Comparison of ENCODE assay signal across 23 cellular contexts in genomic region chr11:17585911-17586695, GRCh38. TPM values are rescaled to one million over a fixed set of nuclear protein-coding genes. Genes with fewer than 3 reads are reported as not detected.
DNase-seq lines count a peak whose midpoint lies in the region; ATAC-seq and TF ChIP-seq lines count a peak whose summit lies in the region.
"Had no signal": no experiment of that assay in that cellular context is flagged by ENCODE, and none has a peak within 500 bp of the region (broad histone marks: within the 10 kb centered on the region; RNA-seq: fewer than 3 reads in every experiment).

No MANE protein-coding gene starts in this region.

- H3K4me2 ChIP-seq in osteoblast (ENCODE audit: insufficient read depth, low read length) = no peak overlapping the region
- H3K4me2 ChIP-seq in neuronal stem cell (ENCODE audit: insufficient read depth, low read length, poor library complexity, severe bottlenecking) = no peak overlapping the region
- H3K4me2 ChIP-seq: BLaER1 had no signal

- POLR2A ChIA-PET in activated CD8-positive, alpha-beta T cell treated with anti-CD3 and anti-CD28 coated beads, Interleukin-2, amount 10 ng/mL, durations not matched to agents 7 days and 5 days (lab: Charles Lee) = no interaction called here

- no peak overlapping the region for H3K9ac ChIP-seq in neuronal stem cell (ENCODE audit: low read depth, low read length, poor library complexity)
- H3K9ac ChIP-seq: BLaER1 had no signal

- no peaks in the 10 kb centered on the region for H3K36me3 Mint-ChIP-seq in natural killer cell
- H3K36me3 Mint-ChIP-seq in natural killer cell treated with Interleukin-12 subunit alpha and Interleukin-12 subunit beta and Interleukin-15 and Interleukin-18, amount 100 ng/mL, for 72 hours = no peaks in the 10 kb centered on the region
- H3K36me3 Mint-ChIP-seq in activated CD8-positive, alpha-beta T cell treated with anti-CD3 and anti-CD28 coated beads, Interleukin-2, amount 10 ng/mL, durations not matched to agents 7 days and 5 days (ENCODE audit: low read depth) = no peaks in the 10 kb centered on the region

- no peak overlapping the region for H3K4ac ChIP-seq in neuronal stem cell (ENCODE audit: low read length)

- no peak overlapping the region for H4K91ac ChIP-seq in neuronal stem cell (ENCODE audit: low read depth, low read length, poor library complexity)

- H2BK12ac ChIP-seq in neuronal stem cell (ENCODE audit: low read length) = no peak overlapping the region

- TF ChIP-seq CTCF in natural killer cell (IDR thresholded peaks at IDR 0.05) = no peak
- no peak for TF ChIP-seq CTCF in osteoblast (IDR thresholded peaks at IDR 0.05; ENCODE audit: extremely low read depth, low read depth, low read length)

- H3K23ac ChIP-seq in neuronal stem cell (ENCODE audit: low read depth, low read length, poor library complexity) = no peak overlapping the region

- CTCF ChIA-PET in activated CD8-positive, alpha-beta T cell treated with anti-CD3 and anti-CD28 coated beads, Interleukin-2, amount 10 ng/mL, durations not matched to agents 7 days and 5 days (lab: Charles Lee) = no interaction called here

- no peaks in the 10 kb centered on the region for H3K79me2 ChIP-seq in osteoblast (ENCODE audit: insufficient read depth, low read length)

- H4K20me1 ChIP-seq in osteoblast (ENCODE audit: insufficient read depth, low read length) = peaks cover 3% of the 10 kb centered on the region
- H4K20me1 ChIP-seq: BLaER1 had no signal

- no peak overlapping the region for H3K14ac ChIP-seq in neuronal stem cell (ENCODE audit: low read length)

- H3K36me3 ChIP-seq in osteoblast (ENCODE audit: insufficient read depth, low read length) (no peaks in the 10 kb centered on the region), neuronal stem cell (replicated peaks in 1 of 2; ENCODE audit: control insufficient read depth in 2 of 2, insufficient read depth in 2 of 2, low read length in 2 of 2) (no peaks in the 10 kb centered on the region)
- H3K36me3 ChIP-seq: BLaER1, Peyer's patch had no signal

- ATAC-seq in natural killer cell = no peak
- ATAC-seq in natural killer cell treated with Interleukin-12 subunit alpha and Interleukin-12 subunit beta and Interleukin-15 and Interleukin-18, amount 100 ng/mL, for 72 hours = no peak
- ATAC-seq in esophagus mucosa = peak; percentile 11
- ATAC-seq in activated CD8-positive, alpha-beta T cell treated with anti-CD3 and anti-CD28 coated beads, Interleukin-2, amount 10 ng/mL, durations not matched to agents 7 days and 5 days = no peak
- ATAC-seq: Right ventricle myocardium inferior had no signal

- no peak overlapping the region for H2AFZ ChIP-seq in osteoblast (ENCODE audit: low read length)
- no peak overlapping the region for H2AFZ ChIP-seq in neuronal stem cell (ENCODE audit: low read length)

- no peaks in the 10 kb centered on the region for H3K9me3 Mint-ChIP-seq in natural killer cell
- no peaks in the 10 kb centered on the region for H3K9me3 Mint-ChIP-seq in natural killer cell treated with Interleukin-12 subunit alpha and Interleukin-12 subunit beta and Interleukin-15 and Interleukin-18, amount 100 ng/mL, for 72 hours
- no peaks in the 10 kb centered on the region for H3K9me3 Mint-ChIP-seq in activated CD8-positive, alpha-beta T cell treated with anti-CD3 and anti-CD28 coated beads, Interleukin-2, amount 10 ng/mL, durations not matched to agents 7 days and 5 days (ENCODE audit: insufficient read depth)
- H3K9me3 Mint-ChIP-seq: CD4-positive, alpha-beta T cell had no signal

- H3K4me1 Mint-ChIP-seq in natural killer cell = no peaks in the 10 kb centered on the region
- H3K4me1 Mint-ChIP-seq in natural killer cell treated with Interleukin-12 subunit alpha and Interleukin-12 subunit beta and Interleukin-15 and Interleukin-18, amount 100 ng/mL, for 72 hours (ENCODE audit: low read depth in 2 of 2) = no peaks in the 10 kb centered on the region
- H3K4me1 Mint-ChIP-seq in activated CD8-positive, alpha-beta T cell treated with anti-CD3 and anti-CD28 coated beads, Interleukin-2, amount 10 ng/mL, durations not matched to agents 7 days and 5 days (ENCODE audit: low read depth) = no peaks in the 10 kb centered on the region

- intact Hi-C loops in natural killer cell (cut with micrococcal nuclease) = no loop called here

- H3K27me3 ChIP-seq in osteoblast (ENCODE audit: insufficient read depth, low read length) = peaks cover 8% of the 10 kb centered on the region
- peaks cover 0 to 29% (median 0%) of the 10 kb centered on the region in 3 experiments for H3K27me3 ChIP-seq in neuronal stem cell (ENCODE audit: control insufficient read depth in 3 of 3, insufficient read depth in 3 of 3, low read depth in 1 of 3, low read length in 3 of 3)
- H3K27me3 ChIP-seq: BLaER1, Peyer's patch had no signal

- WGBS in neuronal stem cell (ENCODE audit: extremely low coverage in 2 of 2, insufficient read length in 2 of 2, insufficient replicate concordance in 1 of 2), 2 donors = no CpG with 5 or more reads among the region's 6 CpGs

- H3K27ac ChIP-seq in osteoblast (ENCODE audit: low read depth, low read length) = no peak overlapping the region
- no peak overlapping the region for H3K27ac ChIP-seq in neuronal stem cell (replicated peaks; ENCODE audit: low read length)
- H3K27ac ChIP-seq: BLaER1, Peyer's patch had no signal

- no peak overlapping the region for H3K4me3 Mint-ChIP-seq in natural killer cell
- H3K4me3 Mint-ChIP-seq in natural killer cell treated with Interleukin-12 subunit alpha and Interleukin-12 subunit beta and Interleukin-15 and Interleukin-18, amount 100 ng/mL, for 72 hours = no peak overlapping the region
- no peak overlapping the region for H3K4me3 Mint-ChIP-seq in activated CD8-positive, alpha-beta T cell treated with anti-CD3 and anti-CD28 coated beads, Interleukin-2, amount 10 ng/mL, durations not matched to agents 7 days and 5 days
- H3K4me3 Mint-ChIP-seq: CD4-positive, alpha-beta T cell had no signal

- H2AK5ac ChIP-seq in neuronal stem cell (ENCODE audit: low read depth, low read length) = no peak overlapping the region

- peaks cover 0 to 5% of the 10 kb centered on the region in 2 donors for H3K27me3 Mint-ChIP-seq in natural killer cell (ENCODE audit: low read depth in 2 of 2)
- peaks cover 11 to 21% of the 10 kb centered on the region in 2 donors for H3K27me3 Mint-ChIP-seq in natural killer cell treated with Interleukin-12 subunit alpha and Interleukin-12 subunit beta and Interleukin-15 and Interleukin-18, amount 100 ng/mL, for 72 hours
- peaks cover 16% of the 10 kb centered on the region for H3K27me3 Mint-ChIP-seq in activated CD8-positive, alpha-beta T cell treated with anti-CD3 and anti-CD28 coated beads, Interleukin-2, amount 10 ng/mL, durations not matched to agents 7 days and 5 days (ENCODE audit: low read depth)

- no peak overlapping the region for H2BK120ac ChIP-seq in neuronal stem cell (ENCODE audit: low read depth, low read length)

- no peaks in the 10 kb centered on the region for H3K79me1 ChIP-seq in neuronal stem cell (ENCODE audit: low read depth, low read length)

- H4K8ac ChIP-seq in neuronal stem cell (ENCODE audit: low read depth, low read length) = no peak overlapping the region

- H2BK15ac ChIP-seq in neuronal stem cell (ENCODE audit: low read length) = no peak overlapping the region

- H2BK5ac ChIP-seq in neuronal stem cell (ENCODE audit: low read length) = no peak overlapping the region

- H3K4me3 ChIP-seq in osteoblast (ENCODE audit: insufficient read depth, low read length) (no peak overlapping the region), neuronal stem cell (ENCODE audit: low read length in 2 of 2) (no peak overlapping the region)
- H3K4me3 ChIP-seq: BLaER1, Peyer's patch had no signal

- DNase-seq in natural killer cell (peak; percentile 11), osteoblast (ENCODE audit: insufficient read length, low spot score, missing footprints) (peak; percentile 26), neuronal stem cell (ENCODE audit: low spot score) (no peak)
- DNase-seq in natural killer cell treated with Interleukin-12 subunit alpha and Interleukin-12 subunit beta and Interleukin-15 and Interleukin-18, amount 100 ng/mL, for 72 hours (ENCODE audit: low spot score) = no peak
- no peak for DNase-seq in effector CD8-positive, alpha-beta T cell (lab: John Stamatoyannopoulos, UW)
- DNase-seq in activated CD8-positive, alpha-beta T cell treated with anti-CD3 and anti-CD28 coated beads, Interleukin-2, amount 10 ng/mL, durations not matched to agents 7 days and 5 days = no peak
- DNase-seq: CD4-positive, alpha-beta T cell; COR-L47; DMS79; H7; Kasumi-1; NCI-H1417; NCI-H1694 treated with DMSO at 0.1 percent for 48 hours; NCI-H2081 treated with DMSO at 0.1 percent for 48 hours; NCI-H446; NCI-H526 had no signal

- H3K9me3 ChIP-seq in osteoblast (ENCODE audit: low read depth, low read length) (no peaks in the 10 kb centered on the region), neuronal stem cell (replicated peaks in 1 of 2; ENCODE audit: control insufficient read depth in 2 of 2, insufficient read depth in 1 of 2, low read depth in 1 of 2, low read length in 2 of 2) (no peaks in the 10 kb centered on the region)
- H3K9me3 ChIP-seq: Peyer's patch had no signal

- no peak overlapping the region for H3K27ac Mint-ChIP-seq in natural killer cell
- no peak overlapping the region for H3K27ac Mint-ChIP-seq in natural killer cell treated with Interleukin-12 subunit alpha and Interleukin-12 subunit beta and Interleukin-15 and Interleukin-18, amount 100 ng/mL, for 72 hours
- no peak overlapping the region for H3K27ac Mint-ChIP-seq in activated CD8-positive, alpha-beta T cell treated with anti-CD3 and anti-CD28 coated beads, Interleukin-2, amount 10 ng/mL, durations not matched to agents 7 days and 5 days
- H3K27ac Mint-ChIP-seq: CD4-positive, alpha-beta T cell had no signal

- no peak overlapping the region for H3K18ac ChIP-seq in neuronal stem cell (ENCODE audit: low read length)

- H3K4me1 ChIP-seq in osteoblast (ENCODE audit: insufficient read depth, low read length) (no peaks in the 10 kb centered on the region), neuronal stem cell (ENCODE audit: control insufficient read depth in 2 of 2, insufficient read depth in 1 of 2, low read depth in 1 of 2, low read length in 2 of 2) (no peaks in the 10 kb centered on the region)
- H3K4me1 ChIP-seq: BLaER1, Peyer's patch had no signal

RNA-seq across cellular contexts. Expression of gene OTOG, which starts 39.0 kb away (rescaled TPM):
- not detected for total RNA-seq in natural killer cell
- total RNA-seq in natural killer cell treated with Interleukin-12 subunit alpha and Interleukin-12 subunit beta and Interleukin-15 and Interleukin-18, amount 100 ng/mL, for 72 hours = not detected
- total RNA-seq in esophagus mucosa = not detected
- not detected in 2 replicates for total RNA-seq in osteoblast
- total RNA-seq in activated CD8-positive, alpha-beta T cell treated with anti-CD3 and anti-CD28 coated beads, Interleukin-2, amount 10 ng/mL, durations not matched to agents 7 days and 5 days = not detected
- 0.35 TPM for polyA plus RNA-seq in neuronal stem cell (2013, experiment 1 of 2)
- 0.37 TPM for polyA plus RNA-seq in neuronal stem cell (2013, experiment 2 of 2)
- total RNA-seq: A673; CD4-positive, alpha-beta T cell; MCF 10A; OCI-LY7; Right ventricle myocardium inferior had no signal

RNA-seq across cellular contexts. Expression of gene USH1C, which starts 41.9 kb away (rescaled TPM):
- total RNA-seq in natural killer cell (not detected), esophagus mucosa (0.12 TPM), osteoblast (not detected in 2 replicates)
- not detected for total RNA-seq in natural killer cell treated with Interleukin-12 subunit alpha and Interleukin-12 subunit beta and Interleukin-15 and Interleukin-18, amount 100 ng/mL, for 72 hours
- total RNA-seq in activated CD8-positive, alpha-beta T cell treated with anti-CD3 and anti-CD28 coated beads, Interleukin-2, amount 10 ng/mL, durations not matched to agents 7 days and 5 days = not detected
- polyA plus RNA-seq in neuronal stem cell (2013, experiment 1 of 2) = 0.57 TPM
- 0.66 TPM for polyA plus RNA-seq in neuronal stem cell (2013, experiment 2 of 2)
- total RNA-seq: A673; CD4-positive, alpha-beta T cell; MCF 10A; OCI-LY7; Right ventricle myocardium inferior had no signal

Comparison
In these comparisons a context has a peak if more than half of its experiments do, and no peak if none do; other contexts are left out.
1. DNase-seq: peak in natural killer cell (single experiment) and osteoblast (single experiment); none in natural killer cell treated with Interleukin-12 subunit alpha and Interleukin-12 subunit beta and Interleukin-15 and Interleukin-18, amount 100 ng/mL, for 72 hours (single experiment), effector CD8-positive, alpha-beta T cell (single experiment), activated CD8-positive, alpha-beta T cell treated with anti-CD3 and anti-CD28 coated beads, Interleukin-2, amount 10 ng/mL, durations not matched to agents 7 days and 5 days (single experiment) and neuronal stem cell (single experiment).